In the genomic region with DNA sequence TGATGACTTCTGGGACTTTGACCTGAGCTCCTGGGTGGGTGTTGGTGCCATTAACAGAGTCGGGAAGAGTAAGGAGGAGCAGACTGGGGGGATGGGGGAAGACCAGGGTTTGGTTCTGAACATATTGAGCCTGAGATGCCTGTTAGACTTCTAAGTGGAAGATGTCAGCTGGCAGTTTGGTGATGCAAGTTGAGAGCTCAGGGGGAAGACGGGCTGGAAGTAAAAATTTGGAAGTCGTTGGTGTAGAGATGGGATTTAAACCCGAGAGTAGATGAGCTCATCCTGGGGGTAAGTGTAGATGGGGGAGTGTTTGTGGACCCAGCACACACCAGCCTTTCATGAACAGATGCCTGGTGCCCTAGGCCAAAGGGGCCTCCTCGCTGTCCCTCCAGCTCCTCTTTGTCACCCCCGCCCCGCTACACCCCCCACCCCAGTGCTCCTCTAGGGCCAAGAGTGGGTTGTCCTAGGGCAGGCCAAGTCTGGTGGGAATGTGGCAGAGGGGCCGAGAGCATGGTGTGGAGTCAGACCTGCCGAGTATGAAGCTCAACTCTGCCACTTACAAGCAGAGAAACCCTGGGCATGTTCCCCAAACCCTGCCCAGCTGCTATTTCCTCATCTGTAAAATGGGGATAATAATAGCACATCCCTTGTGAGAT, we compare ENCODE assay signal across 25 cellular contexts. TPM values are rescaled to one million over a fixed set of nuclear protein-coding genes. Genes with fewer than 3 reads are reported as not detected.
DNase-seq lines count a peak whose midpoint lies in the region; ATAC-seq and TF ChIP-seq lines count a peak whose summit lies in the region.
"Had no signal": no experiment of that assay in that cellular context is flagged by ENCODE, and none has a peak within 500 bp of the region (broad histone marks: within the 10 kb centered on the region; RNA-seq: fewer than 3 reads in every experiment).

No MANE protein-coding gene starts in this region.

- peaks cover 12% of the 10 kb centered on the region for H3K4me1 Mint-ChIP-seq in activated naive CD4-positive, alpha-beta T cell treated with anti-CD3 and anti-CD28 coated beads, Interleukin-2, amount 50 U/mL, for 24 hours

- no peak overlapping the region for H2AFZ ChIP-seq in hepatocyte

- intact Hi-C loops in vagina (cut with DNase I) (no loop called here), sigmoid colon (cut with DNase I) (no loop called here)

- TF ChIP-seq CTCF in hepatocyte (IDR thresholded peaks at IDR 0.05; ENCODE audit: poor library complexity) (no peak), vagina (IDR thresholded peaks at IDR 0.05) (no peak), sigmoid colon (IDR thresholded peaks at IDR 0.05) (no peak)

- H3K36me3 ChIP-seq in hepatocyte (replicated peaks; ENCODE audit: insufficient read depth, low read depth): no peaks in the 10 kb centered on the region
- H3K36me3 ChIP-seq in vagina: no peaks in the 10 kb centered on the region
- no peaks in the 10 kb centered on the region for H3K36me3 ChIP-seq in sigmoid colon
- H3K36me3 ChIP-seq: left ventricle myocardium inferior, stomach, tibial artery had no signal

- no peak for TF ChIP-seq EP300 in sigmoid colon (IDR thresholded peaks at IDR 0.05)

- H3K36me3 Mint-ChIP-seq in activated naive CD4-positive, alpha-beta T cell treated with anti-CD3 and anti-CD28 coated beads, Interleukin-2, amount 50 U/mL, for 24 hours: no peaks in the 10 kb centered on the region

- TF ChIP-seq POLR2A in vagina (IDR thresholded peaks at IDR 0.05) (no peak), sigmoid colon (IDR thresholded peaks at IDR 0.05) (no peak)

- peak overlapping the region; percentile 56 for H3K27ac Mint-ChIP-seq in activated naive CD4-positive, alpha-beta T cell treated with anti-CD3 and anti-CD28 coated beads, Interleukin-2, amount 50 U/mL, for 24 hours
- H3K27ac Mint-ChIP-seq: activated T-cell treated with anti-CD3 and anti-CD28 coated beads, Interleukin-2, amount 50 U/mL, for 24 hours had no signal

- H3K4me2 ChIP-seq in hepatocyte: peak overlapping the region; percentile 25
- H3K4me2 ChIP-seq: SK-N-SH had no signal

- WGBS in hepatocyte (ENCODE audit: low lambda C conversion rate, missing lambda C conversion rate): 76% methylated on average over 7 of the region's 9 CpGs
- WGBS in sigmoid colon, 2 donors: 59 to 78% methylated on average over 9 of the region's 9 CpGs

- H3K4me3 Mint-ChIP-seq in activated naive CD4-positive, alpha-beta T cell treated with anti-CD3 and anti-CD28 coated beads, Interleukin-2, amount 50 U/mL, for 24 hours: no peak overlapping the region
- H3K4me3 Mint-ChIP-seq: activated T-cell treated with anti-CD3 and anti-CD28 coated beads, Interleukin-2, amount 50 U/mL, for 24 hours had no signal

- no peaks in the 10 kb centered on the region for H4K20me1 ChIP-seq in hepatocyte (ENCODE audit: insufficient read depth, poor library complexity, severe bottlenecking)

- H3K9me3 Mint-ChIP-seq in activated naive CD4-positive, alpha-beta T cell treated with anti-CD3 and anti-CD28 coated beads, Interleukin-2, amount 50 U/mL, for 24 hours: no peaks in the 10 kb centered on the region
- H3K9me3 Mint-ChIP-seq: activated T-cell treated with anti-CD3 and anti-CD28 coated beads, Interleukin-2, amount 50 U/mL, for 24 hours had no signal

- H3K9me2 ChIP-seq in hepatocyte (replicated peaks; ENCODE audit: insufficient read depth): no peaks in the 10 kb centered on the region
- H3K9me2 ChIP-seq: SK-N-SH had no signal

- ATAC-seq in esophagus mucosa: no peak

- H3K4me1 ChIP-seq in hepatocyte (ENCODE audit: insufficient read depth): peaks cover 14% of the 10 kb centered on the region
- H3K4me1 ChIP-seq in vagina: peaks cover 39% of the 10 kb centered on the region
- H3K4me1 ChIP-seq in sigmoid colon: peaks cover 0 to 20% (median 13%) of the 10 kb centered on the region in 4 donors

- no peak for DNase-seq in activated naive CD4-positive, alpha-beta T cell (lab: John Stamatoyannopoulos, UW)
- DNase-seq in SIG-M5 (lab: John Stamatoyannopoulos, UW) (peak; percentile 29), hepatocyte (ENCODE audit: low spot score) (no peak), vagina (ENCODE audit: extremely low spot score in 2 of 2) (no peak), NCI-H2196 (lab: John Stamatoyannopoulos, UW; ENCODE audit: unreplicated experiment) (no peak), sigmoid colon (no peak)
- DNase-seq: activated CD4-positive, alpha-beta T cell treated with anti-CD3 and anti-CD28 coated beads for 4 hours; activated gamma-delta T cell treated with Interleukin-2 at 50 U/mL for 16 hours; activated T-cell treated with anti-CD3 and anti-CD28 coated beads, Interleukin-2, amount 50 U/mL, for 24 hours; H7; Karpas-422; left ventricle myocardium inferior; NCI-H1048; NCI-H1694; occipital lobe; SK-N-SH; stimulated activated CD4-positive, alpha-beta T cell treated with anti-CD3 and anti-CD28 coated beads, Interleukin-1b, Interleukin-23, amount 100 ng/mL, for 48 hours; stimulated activated CD8-positive, alpha-beta memory T cell treated with anti-CD3 and anti-CD28 coated beads, Interleukin-4, amount 100 ng/mL, for 48 hours; stomach; tibial artery had no signal

- H3K27ac ChIP-seq in hepatocyte (no peak overlapping the region), vagina (peak overlapping the region; percentile 88), sigmoid colon (peak overlapping the region in 1 of 4 donors; percentile 14)
- H3K27ac ChIP-seq: left ventricle myocardium inferior, stomach, tibial artery had no signal

- H3K27me3 ChIP-seq in hepatocyte: no peaks in the 10 kb centered on the region
- H3K27me3 ChIP-seq in vagina: no peaks in the 10 kb centered on the region
- peaks cover 6 to 15% (median 12%) of the 10 kb centered on the region in 3 donors for H3K27me3 ChIP-seq in sigmoid colon

- H3K9me3 ChIP-seq in hepatocyte (ENCODE audit: low read depth) (no peaks in the 10 kb centered on the region), vagina (no peaks in the 10 kb centered on the region), sigmoid colon (no peaks in the 10 kb centered on the region)
- H3K9me3 ChIP-seq: left ventricle myocardium inferior, SK-N-SH, stomach, tibial artery had no signal

- H3K79me2 ChIP-seq in hepatocyte: peaks cover 13% of the 10 kb centered on the region

- H3K4me3 ChIP-seq in hepatocyte (no peak overlapping the region), vagina (no peak overlapping the region), sigmoid colon (no peak overlapping the region)
- H3K4me3 ChIP-seq: left ventricle myocardium inferior, skin epidermis, stomach, tibial artery had no signal

- peaks cover 3% of the 10 kb centered on the region for H3K27me3 Mint-ChIP-seq in activated naive CD4-positive, alpha-beta T cell treated with anti-CD3 and anti-CD28 coated beads, Interleukin-2, amount 50 U/mL, for 24 hours

RNA-seq across cellular contexts. Expression of a gene that starts 4.0 kb away (rescaled TPM):
- total RNA-seq in hepatocyte (13.4 and 14.4 TPM in 2 replicates), vagina (33.4 TPM), esophagus mucosa (2.2 TPM), sigmoid colon (10 to 100 TPM in 2 of 4 donors, 1 to 10 TPM in 2; 7.7 to 40.2 (median 12.9) TPM)
- polyA plus RNA-seq in hepatocyte (37.2 and 40.6 TPM in 2 replicates), sigmoid colon (1 to 10 TPM in 2 of 3 donors, under 1 TPM in 1; 0.46 to 9.3 (median 1.2) TPM)

RNA-seq across cellular contexts. Expression of a gene that starts 15.8 kb away (rescaled TPM):
- total RNA-seq in hepatocyte (31.0 and 31.1 TPM in 2 replicates), vagina (101 TPM), esophagus mucosa (85.2 TPM), sigmoid colon (100 to 1,000 TPM in 1 of 4 donors, 10 to 100 TPM in 3; 60.2 to 116 (median 68.5) TPM)
- polyA plus RNA-seq in hepatocyte (85.6 and 91.0 TPM in 2 replicates), sigmoid colon (10 to 100 TPM; 25.7 to 58.3 (median 46.8) TPM)

RNA-seq across cellular contexts. Expression of a gene that starts 47.1 kb away (rescaled TPM):
- total RNA-seq in hepatocyte (88.1 and 102 TPM in 2 replicates), vagina (134 TPM), esophagus mucosa (56.1 TPM), sigmoid colon (100 to 1,000 TPM; 158 to 273 (median 204) TPM)
- polyA plus RNA-seq in hepatocyte (86.6 and 92.6 TPM in 2 replicates), sigmoid colon (100 to 1,000 TPM; 111 to 123 (median 113) TPM)

RNA-seq across cellular contexts. Expression of a gene that starts 58.0 kb away (rescaled TPM):
- 5.3 and 14.3 TPM in 2 replicates for total RNA-seq in hepatocyte
- polyA plus RNA-seq in hepatocyte: 5.6 and 12.8 TPM in 2 replicates
- 136 TPM for total RNA-seq in vagina
- total RNA-seq in esophagus mucosa: 525 TPM
- total RNA-seq in sigmoid colon: not detected
- polyA plus RNA-seq in sigmoid colon: 1,000 to 10,000 TPM in 1 of 3 donors, 10 to 100 TPM in 1, 1 to 10 TPM in 1; 9.6 to 1,818 (median 79.8) TPM
- total RNA-seq: endothelial cell of umbilical vein; H7; left ventricle myocardium inferior; occipital lobe; T-helper 2 cell treated with Interferon-gamma antibody and Interleukin-4, amounts not matched to agents 100 ng/mL and 5 ng/mL, for 36 hours had no signal
- polyA plus RNA-seq: endothelial cell of umbilical vein, SK-N-SH had no signal
